Comparison of ENCODE assay signal across 26 cellular contexts in genomic region chr3:149282836-149283235, GRCh38. TPM values are rescaled to one million over a fixed set of nuclear protein-coding genes. Genes with fewer than 3 reads are reported as not detected.
"Had no signal": no experiment of that assay in that cellular context is flagged by ENCODE, and none has a peak within 500 bp of the region (broad histone marks: within the 10 kb centered on the region; RNA-seq: fewer than 3 reads in every experiment).

No MANE protein-coding gene starts in this region.

- H3K27me3 Mint-ChIP-seq: activated CD4-positive, alpha-beta T cell treated with anti-CD3 and anti-CD28 coated beads for 36 hours; activated CD8-positive, alpha-beta T cell treated with anti-CD3 and anti-CD28 coated beads for 36 hours; activated naive CD8-positive, alpha-beta T cell treated with anti-CD3 and anti-CD28 coated beads for 36 hours; T-cell had no signal

- H3K4me3 ChIP-seq: SK-N-MC had no signal

- H3K27ac ChIP-seq: SK-N-MC, WERI-Rb-1 had no signal

- H3K4me3 Mint-ChIP-seq: activated CD4-positive, alpha-beta T cell treated with anti-CD3 and anti-CD28 coated beads for 36 hours; activated CD8-positive, alpha-beta T cell treated with anti-CD3 and anti-CD28 coated beads for 36 hours; activated naive CD4-positive, alpha-beta T cell treated with anti-CD3 and anti-CD28 coated beads, Interleukin-2, amount 10 ng/mL, durations not matched to agents 7 days and 5 days; activated naive CD8-positive, alpha-beta T cell treated with anti-CD3 and anti-CD28 coated beads for 36 hours; activated T-cell treated with anti-CD3 and anti-CD28 coated beads, Interleukin-2, amount 50 U/mL, for 72 hours; T-cell had no signal

- H3K27ac Mint-ChIP-seq: activated CD4-positive, alpha-beta T cell treated with anti-CD3 and anti-CD28 coated beads for 36 hours; activated CD8-positive, alpha-beta T cell treated with anti-CD3 and anti-CD28 coated beads for 36 hours; activated naive CD4-positive, alpha-beta T cell treated with anti-CD3 and anti-CD28 coated beads, Interleukin-2, amount 10 ng/mL, durations not matched to agents 7 days and 5 days; activated naive CD8-positive, alpha-beta T cell treated with anti-CD3 and anti-CD28 coated beads for 36 hours; activated T-helper 2 cell treated with anti-CD3 and anti-CD28 coated beads, Interferon-gamma antibody, Interleukin-2, Interleukin-4, amounts not matched to agents 10 μg/mL and 5 μg/mL and 100 μg/mL, durations not matched to agents 14 hours and 24 hours and 36 hours; T-cell had no signal

- ATAC-seq: activated CD4-positive, alpha-beta T cell treated with anti-CD3 and anti-CD28 coated beads for 36 hours; activated CD8-positive, alpha-beta T cell treated with anti-CD3 and anti-CD28 coated beads for 36 hours; activated T-cell treated with anti-CD3 and anti-CD28 coated beads, Interleukin-2, amount 50 U/mL, for 72 hours; T-cell had no signal

- DNase-seq: activated CD4-positive, alpha-beta T cell treated with anti-CD3 and anti-CD28 coated beads for 36 hours; activated CD4-positive, alpha-beta T cell treated with anti-CD3 and anti-CD28 coated beads, Interleukin-2, amount 50 U/mL, for 1 hour; activated CD8-positive, alpha-beta memory T cell treated with anti-CD3 and anti-CD28 coated beads, Interleukin-2, amount 50 U/mL, for 4 hours; activated CD8-positive, alpha-beta T cell treated with anti-CD3 and anti-CD28 coated beads for 36 hours; activated gamma-delta T cell treated with Interleukin-2 at 50 U/mL for 16 hours; activated naive CD4-positive, alpha-beta T cell treated with anti-CD3 and anti-CD28 coated beads, Interleukin-2, amount 10 ng/mL, durations not matched to agents 7 days and 5 days; activated naive CD8-positive, alpha-beta T cell treated with anti-CD3 and anti-CD28 coated beads for 36 hours; activated T-cell treated with anti-CD3 and anti-CD28 coated beads, Interleukin-2, amount 50 U/mL, for 72 hours; cerebellar nuclear complex; NCI-H1105 treated with DMSO at 0.1 percent for 48 hours; NCI-H1436 treated with DMSO at 0.1 percent for 48 hours; NCI-H187; NCI-H2081; NCI-H2171; NCI-H2227 treated with DMSO at 0.1 percent for 48 hours; NCI-H446 treated with DMSO at 0.1 percent for 48 hours; NCI-H524 treated with DMSO at 0.1 percent for 48 hours; NCI-H774; NK-92 treated with Interleukin-12 subunit alpha and Interleukin-12 subunit beta, amount 100 ng/mL, for 24 hours; OCI-M1; SHP77 treated with DMSO at 0.1 percent for 48 hours; T-cell; WERI-Rb-1 had no signal

- H3K36me3 Mint-ChIP-seq: activated naive CD4-positive, alpha-beta T cell treated with anti-CD3 and anti-CD28 coated beads, Interleukin-2, amount 10 ng/mL, durations not matched to agents 7 days and 5 days; activated naive CD8-positive, alpha-beta T cell treated with anti-CD3 and anti-CD28 coated beads for 36 hours; T-cell had no signal

- H3K9me3 Mint-ChIP-seq: activated CD8-positive, alpha-beta T cell treated with anti-CD3 and anti-CD28 coated beads for 36 hours; activated naive CD4-positive, alpha-beta T cell treated with anti-CD3 and anti-CD28 coated beads, Interleukin-2, amount 10 ng/mL, durations not matched to agents 7 days and 5 days; activated naive CD8-positive, alpha-beta T cell treated with anti-CD3 and anti-CD28 coated beads for 36 hours; activated T-cell treated with anti-CD3 and anti-CD28 coated beads, Interleukin-2, amount 50 U/mL, for 72 hours; activated T-helper 2 cell treated with anti-CD3 and anti-CD28 coated beads, Interferon-gamma antibody, Interleukin-2, Interleukin-4, amounts not matched to agents 10 μg/mL and 5 μg/mL and 100 μg/mL, durations not matched to agents 14 hours and 24 hours and 36 hours; T-cell had no signal

- H3K36me3 ChIP-seq: WERI-Rb-1 had no signal

RNA-seq across cellular contexts. Expression of gene TM4SF18, which starts 50.6 kb away (rescaled TPM):
- total RNA-seq: activated CD4-positive, alpha-beta T cell treated with anti-CD3 and anti-CD28 coated beads for 36 hours; activated CD8-positive, alpha-beta T cell treated with anti-CD3 and anti-CD28 coated beads for 36 hours; activated naive CD8-positive, alpha-beta T cell treated with anti-CD3 and anti-CD28 coated beads for 36 hours; activated T-cell treated with anti-CD3 and anti-CD28 coated beads, Interleukin-2, amount 50 U/mL, for 72 hours; activated T-helper 2 cell treated with anti-CD3 and anti-CD28 coated beads, Interferon-gamma antibody, Interleukin-2, Interleukin-4, amounts not matched to agents 10 μg/mL and 5 μg/mL and 100 μg/mL, durations not matched to agents 14 hours and 24 hours and 36 hours; T-cell; T-helper 2 cell treated with Interferon-gamma antibody and Interleukin-4, amounts not matched to agents 100 ng/mL and 5 ng/mL, for 36 hours had no signal
